8 cellular contexts compared by ENCODE assay signal in the genomic region with DNA sequence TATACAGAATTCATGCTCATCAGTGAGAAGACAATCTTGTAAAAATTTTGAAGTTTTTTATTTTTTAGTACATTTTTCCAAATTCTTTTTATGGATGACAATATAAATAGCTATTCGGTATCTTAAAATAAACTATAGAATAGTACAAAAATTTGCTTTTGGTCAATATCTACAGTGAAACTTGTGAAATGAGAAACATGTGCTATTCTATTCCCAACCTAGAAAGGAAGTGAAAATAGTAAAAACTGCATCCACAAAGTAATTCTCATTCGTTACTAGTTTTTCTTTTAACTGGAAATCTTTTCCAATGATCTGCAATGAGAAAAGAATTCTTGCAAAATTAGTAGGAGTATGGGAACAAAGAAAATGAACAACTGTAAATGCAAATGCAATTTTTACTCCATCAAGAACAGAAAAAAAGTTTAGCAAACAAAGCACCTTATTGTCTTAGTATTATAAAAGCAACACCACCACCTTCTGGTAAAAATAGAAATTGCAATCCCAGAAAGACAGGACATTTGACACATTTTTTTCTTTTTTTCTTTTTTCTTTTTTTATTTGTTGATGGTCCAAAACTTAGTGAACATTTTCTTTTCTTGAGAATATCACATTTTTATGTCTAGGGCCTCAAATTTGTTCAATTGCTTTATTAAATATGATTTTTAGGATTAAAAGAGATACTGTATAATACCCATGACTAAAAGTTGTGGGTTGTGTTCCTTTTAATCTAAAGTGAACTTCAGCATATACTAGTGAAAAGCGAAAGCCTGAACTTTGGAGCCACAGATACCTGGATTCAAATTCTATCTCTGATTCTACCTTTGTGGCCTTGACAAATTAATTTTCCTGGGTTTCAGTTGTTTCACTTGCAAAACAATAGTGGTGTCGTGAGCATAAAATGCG.
DNase-seq lines count a peak whose midpoint lies in the region; ATAC-seq and TF ChIP-seq lines count a peak whose summit lies in the region.

No MANE protein-coding gene starts in this region.

- ATAC-seq in GM21390 (IDR thresholded peaks at IDR 0.05; ENCODE audit: unreplicated experiment) (peak; percentile 70), omental fat pad (ENCODE audit: low FRiP score) (no peak)

- peak; percentile 25 for DNase-seq in EL
- peak; percentile 75 for DNase-seq in NAMALWA (ENCODE audit: low spot score)
- peak; percentile 56 for DNase-seq in astrocyte of the hippocampus (ENCODE audit: low read depth, low spot score)
- DNase-seq in lung microvascular endothelial cell (ENCODE audit: low read depth in 2 of 2): peak; percentile 39 to 50
- no peak for DNase-seq in stimulated activated CD4-positive, alpha-beta T cell treated with anti-CD3 and anti-CD28 coated beads, Interleukin-1b, Interleukin-23, amount 100 ng/mL, for 48 hours
- DNase-seq in activated CD4-positive, alpha-beta T cell treated with anti-CD3 and anti-CD28 coated beads for 1 hour: no peak
- DNase-seq in omental fat pad (ENCODE audit: low spot score): no peak

- no peak for TF ChIP-seq CTCF in omental fat pad (IDR thresholded peaks at IDR 0.05)

Comparison
In these comparisons a context has a peak if more than half of its experiments do, and no peak if none do; other contexts are left out.
1. DNase-seq: peak in EL (single experiment), NAMALWA (single experiment), astrocyte of the hippocampus (single experiment) and lung microvascular endothelial cell (2 of 2); none in stimulated activated CD4-positive, alpha-beta T cell treated with anti-CD3 and anti-CD28 coated beads, Interleukin-1b, Interleukin-23, amount 100 ng/mL, for 48 hours (single experiment), activated CD4-positive, alpha-beta T cell treated with anti-CD3 and anti-CD28 coated beads for 1 hour (single experiment) and omental fat pad (single experiment).